ENCODE assay signal across 26 cellular contexts in genomic region chr5:17234384-17234783, GRCh38.
"Had no signal": no experiment of that assay in that cellular context is flagged by ENCODE, and none has a peak within 500 bp of the region (broad histone marks: within the 10 kb centered on the region; RNA-seq: fewer than 3 reads in every experiment).

No MANE protein-coding gene starts in this region.

- H3K4me3 ChIP-seq: cardiac muscle cell, lower lobe of right lung, pancreas, psoas muscle, right atrium auricular region, stomach, suprapubic skin, tibial nerve had no signal

- H3K27me3 ChIP-seq: cardiac muscle cell, right atrium auricular region, stomach, suprapubic skin, tibial nerve had no signal

- H3K27me3 Mint-ChIP-seq: activated B cell treated with CpG ODN at 0.5 μM for 24 hours; activated CD4-positive, alpha-beta T cell treated with anti-CD3 and anti-CD28 coated beads for 36 hours; dendritic cell treated with granulocyte-macrophage colony-stimulating factor and Interleukin-4, amounts not matched to agents 40 ng/mL and 50 ng/mL, for 4 days had no signal

- H3K36me3 ChIP-seq: cardiac muscle cell, lower lobe of right lung, pancreas, right atrium auricular region, stomach, suprapubic skin, tibial nerve had no signal

- H3K9me3 Mint-ChIP-seq: activated B cell treated with CpG ODN at 0.5 μM for 24 hours; activated naive CD4-positive, alpha-beta T cell treated with anti-CD3 and anti-CD28 coated beads for 36 hours; activated T-cell treated with anti-CD3 and anti-CD28 coated beads, Interleukin-2, amount 50 U/mL, for 24 hours; activated T-helper 2 cell treated with anti-CD3 and anti-CD28 coated beads, Interferon-gamma antibody, Interleukin-2, Interleukin-4, amounts not matched to agents 10 μg/mL and 5 μg/mL and 100 μg/mL, durations not matched to agents 14 hours and 24 hours and 36 hours; dendritic cell treated with granulocyte-macrophage colony-stimulating factor and Interleukin-4, amounts not matched to agents 40 ng/mL and 50 ng/mL, for 4 days had no signal

- H3K36me3 Mint-ChIP-seq: natural killer cell; stimulated activated effector memory CD8-positive, alpha-beta T cell treated with anti-CD3 and anti-CD28 coated beads, Interleukin-12 subunit alpha, Interleukin-12 subunit beta, amount 100 ng/mL, for 72 hours had no signal

- H3K27ac Mint-ChIP-seq: activated B cell treated with CpG ODN at 0.5 μM for 24 hours; activated CD4-positive, alpha-beta T cell treated with anti-CD3 and anti-CD28 coated beads for 36 hours; activated naive CD4-positive, alpha-beta T cell treated with anti-CD3 and anti-CD28 coated beads for 36 hours; activated T-cell treated with anti-CD3 and anti-CD28 coated beads, Interleukin-2, amount 50 U/mL, for 24 hours; activated T-helper 2 cell treated with anti-CD3 and anti-CD28 coated beads, Interferon-gamma antibody, Interleukin-2, Interleukin-4, amounts not matched to agents 10 μg/mL and 5 μg/mL and 100 μg/mL, durations not matched to agents 14 hours and 24 hours and 36 hours; dendritic cell treated with granulocyte-macrophage colony-stimulating factor and Interleukin-4, amounts not matched to agents 40 ng/mL and 50 ng/mL, for 4 days; natural killer cell; stimulated activated effector memory CD8-positive, alpha-beta T cell treated with anti-CD3 and anti-CD28 coated beads, Interleukin-12 subunit alpha, Interleukin-12 subunit beta, amount 100 ng/mL, for 72 hours; T-helper 1 cell treated with Interleukin-12 subunit alpha and Interleukin-12 subunit beta and Interleukin-4 antibody, amounts not matched to agents 30 μg/mL and 1 μg/mL, for 36 hours had no signal

- H3K4me1 ChIP-seq: lower lobe of right lung, pancreas, psoas muscle, right atrium auricular region had no signal

- DNase-seq: activated B cell treated with CpG ODN at 0.5 μM for 24 hours; activated CD4-positive, alpha-beta T cell treated with anti-CD3 and anti-CD28 coated beads, Interleukin-2, amount 50 U/mL, for 4 hours; activated CD8-positive, alpha-beta memory T cell treated with anti-CD3 and anti-CD28 coated beads for 24 hours; activated CD8-positive, alpha-beta memory T cell treated with anti-CD3 and anti-CD28 coated beads, Interleukin-2, amount 50 U/mL, for 4 hours; activated naive CD4-positive, alpha-beta T cell treated with anti-CD3 and anti-CD28 coated beads for 36 hours; activated T-cell treated with anti-CD3 and anti-CD28 coated beads, Interleukin-2, amount 50 U/mL, for 24 hours; amygdala; effector CD4-positive, alpha-beta T cell; foreskin fibroblast; lower lobe of right lung; natural killer cell; pancreas; psoas muscle; stimulated activated CD4-positive, alpha-beta T cell treated with anti-CD3 and anti-CD28 coated beads, Interleukin-1b, Interleukin-23, amount 100 ng/mL, for 48 hours; stomach; T1000 had no signal

- ATAC-seq: left lobe of liver; lower lobe of right lung; natural killer cell; psoas muscle; stimulated activated effector memory CD8-positive, alpha-beta T cell treated with anti-CD3 and anti-CD28 coated beads, Interleukin-12 subunit alpha, Interleukin-12 subunit beta, amount 100 ng/mL, for 72 hours had no signal

- H3K4me1 Mint-ChIP-seq: activated CD4-positive, alpha-beta T cell treated with anti-CD3 and anti-CD28 coated beads for 36 hours; natural killer cell; stimulated activated effector memory CD8-positive, alpha-beta T cell treated with anti-CD3 and anti-CD28 coated beads, Interleukin-12 subunit alpha, Interleukin-12 subunit beta, amount 100 ng/mL, for 72 hours had no signal

- H3K27ac ChIP-seq: cardiac muscle cell, lower lobe of right lung, pancreas, psoas muscle, right atrium auricular region, suprapubic skin, tibial nerve had no signal

- H3K4me3 Mint-ChIP-seq: activated CD4-positive, alpha-beta T cell treated with anti-CD3 and anti-CD28 coated beads for 36 hours; activated naive CD4-positive, alpha-beta T cell treated with anti-CD3 and anti-CD28 coated beads for 36 hours; activated T-cell treated with anti-CD3 and anti-CD28 coated beads, Interleukin-2, amount 50 U/mL, for 24 hours; dendritic cell treated with granulocyte-macrophage colony-stimulating factor and Interleukin-4, amounts not matched to agents 40 ng/mL and 50 ng/mL, for 4 days; natural killer cell; stimulated activated effector memory CD8-positive, alpha-beta T cell treated with anti-CD3 and anti-CD28 coated beads, Interleukin-12 subunit alpha, Interleukin-12 subunit beta, amount 100 ng/mL, for 72 hours; T-helper 1 cell treated with Interleukin-12 subunit alpha and Interleukin-12 subunit beta and Interleukin-4 antibody, amounts not matched to agents 30 μg/mL and 1 μg/mL, for 36 hours had no signal

- H3K9me3 ChIP-seq: lower lobe of right lung, pancreas, psoas muscle, right atrium auricular region, stomach, suprapubic skin, tibial nerve had no signal
